24 cellular contexts compared by ENCODE assay signal in genomic region chr7:78253850-78254249, GRCh38.
"Had no signal": no experiment of that assay in that cellular context is flagged by ENCODE, and none has a peak within 500 bp of the region (broad histone marks: within the 10 kb centered on the region; RNA-seq: fewer than 3 reads in every experiment).

No MANE protein-coding gene starts in this region.

- H3K4me1 ChIP-seq: esophagus squamous epithelium, gastrocnemius medialis, heart right ventricle, left lung, lower lobe of right lung had no signal

- H3K4me3 ChIP-seq: coronary artery, dorsolateral prefrontal cortex, esophagus squamous epithelium, gastrocnemius medialis, heart right ventricle, left lung, lower lobe of right lung, mucosa of descending colon had no signal

- H3K27me3 ChIP-seq: dorsolateral prefrontal cortex, esophagus squamous epithelium, gastrocnemius medialis, heart right ventricle, left lung had no signal

- H3K27me3 Mint-ChIP-seq: naive B cell; naive thymus-derived CD8-positive, alpha-beta T cell had no signal

- DNase-seq: dermis blood vessel endothelial cell; dorsolateral prefrontal cortex; effector CD4-positive, alpha-beta T cell; effector memory CD4-positive, alpha-beta T cell; esophagus squamous epithelium; foreskin fibroblast; foreskin melanocyte; gastrocnemius medialis; glutamatergic neuron; head of caudate nucleus; heart right ventricle; hippocampal formation; left cardiac atrium; left lung; left ventricle myocardium superior; lower lobe of right lung; mesenchymal stem cell; naive B cell; naive thymus-derived CD8-positive, alpha-beta T cell had no signal

- H3K27ac Mint-ChIP-seq: mesothelial cell of epicardium; naive B cell; naive thymus-derived CD8-positive, alpha-beta T cell had no signal

- H3K27ac ChIP-seq: coronary artery, esophagus squamous epithelium, gastrocnemius medialis, heart right ventricle, left lung, lower lobe of right lung had no signal

- H3K4me3 Mint-ChIP-seq: mesothelial cell of epicardium; naive B cell; naive thymus-derived CD8-positive, alpha-beta T cell had no signal

- H3K36me3 Mint-ChIP-seq: mesothelial cell of epicardium, naive B cell had no signal

- H3K9me3 ChIP-seq: gastrocnemius medialis had no signal

- FAIRE-seq: endothelial cell of umbilical vein, keratinocyte had no signal

- H3K36me3 ChIP-seq: esophagus squamous epithelium, gastrocnemius medialis, heart right ventricle, left lung, lower lobe of right lung had no signal

- H3K4me1 Mint-ChIP-seq: mesothelial cell of epicardium; naive B cell; naive thymus-derived CD8-positive, alpha-beta T cell had no signal

- ATAC-seq: gastrocnemius medialis; heart right ventricle; left cardiac atrium; left ventricle myocardium superior; naive thymus-derived CD8-positive, alpha-beta T cell had no signal
